Comparison of ENCODE assay signal across 8 cellular contexts in genomic region chr10:117537436-117537903, GRCh38. TPM values are rescaled to one million over a fixed set of nuclear protein-coding genes. Genes with fewer than 3 reads are reported as not detected.
A peak's percentile ranks its signal among the peaks of the same experiment; 100 is the strongest.
DNase-seq lines count a peak whose midpoint lies in the region; ATAC-seq and TF ChIP-seq lines count a peak whose summit lies in the region.

No MANE protein-coding gene starts in this region.

- peaks cover 7% of the 10 kb centered on the region for H3K4me1 Mint-ChIP-seq in activated CD8-positive, alpha-beta T cell treated with anti-CD3 and anti-CD28 coated beads, Interleukin-2, amount 10 ng/mL, durations not matched to agents 7 days and 5 days (ENCODE audit: low read depth)
- peaks cover 36% of the 10 kb centered on the region for H3K4me1 Mint-ChIP-seq in type B pancreatic cell (ENCODE audit: unreplicated experiment)
- H3K4me1 Mint-ChIP-seq in activated CD4-positive, alpha-beta T cell treated with anti-CD3 and anti-CD28 coated beads, Interleukin-2, amount 10 ng/mL, durations not matched to agents 7 days and 5 days: peaks cover 2% of the 10 kb centered on the region

- no peak overlapping the region for H3K27ac Mint-ChIP-seq in activated CD8-positive, alpha-beta T cell treated with anti-CD3 and anti-CD28 coated beads, Interleukin-2, amount 10 ng/mL, durations not matched to agents 7 days and 5 days
- no peak overlapping the region for H3K27ac Mint-ChIP-seq in type B pancreatic cell
- H3K27ac Mint-ChIP-seq in activated CD4-positive, alpha-beta T cell treated with anti-CD3 and anti-CD28 coated beads, Interleukin-2, amount 10 ng/mL, durations not matched to agents 7 days and 5 days: no peak overlapping the region

- no peak for TF ChIP-seq POLR2A in GM18505 (IDR thresholded peaks at IDR 0.05; ENCODE audit: borderline replicate concordance, extremely low read depth, insufficient read depth, insufficient read length)

- TF ChIP-seq CTCF in type B pancreatic cell (conservative IDR thresholded peaks at IDR 0.05): peak; percentile 89

- POLR2A ChIA-PET in activated CD8-positive, alpha-beta T cell treated with anti-CD3 and anti-CD28 coated beads, Interleukin-2, amount 10 ng/mL, durations not matched to agents 7 days and 5 days (lab: Charles Lee): no interaction called here
- POLR2A ChIA-PET in activated CD4-positive, alpha-beta T cell treated with anti-CD3 and anti-CD28 coated beads, Interleukin-2, amount 10 ng/mL, durations not matched to agents 7 days and 5 days (lab: Charles Lee): no interaction called here

- ATAC-seq in GM19438 (IDR thresholded peaks at IDR 0.05; ENCODE audit: low read depth, unreplicated experiment): peak; percentile 68
- peak; percentile 55 for ATAC-seq in activated CD8-positive, alpha-beta T cell treated with anti-CD3 and anti-CD28 coated beads, Interleukin-2, amount 10 ng/mL, durations not matched to agents 7 days and 5 days
- ATAC-seq in GM18505 (IDR thresholded peaks at IDR 0.05; ENCODE audit: unreplicated experiment): no peak

- peaks cover 77% of the 10 kb centered on the region for H3K27me3 Mint-ChIP-seq in activated CD8-positive, alpha-beta T cell treated with anti-CD3 and anti-CD28 coated beads, Interleukin-2, amount 10 ng/mL, durations not matched to agents 7 days and 5 days (ENCODE audit: low read depth)
- peaks cover 83% of the 10 kb centered on the region for H3K27me3 Mint-ChIP-seq in type B pancreatic cell
- H3K27me3 Mint-ChIP-seq in activated CD4-positive, alpha-beta T cell treated with anti-CD3 and anti-CD28 coated beads, Interleukin-2, amount 10 ng/mL, durations not matched to agents 7 days and 5 days: peaks cover 83% of the 10 kb centered on the region

- in situ Hi-C loops in ACHN (cut with HindIII; ENCODE audit: low pct_ligation_motif_present, low pct_unique_long_range_greater_than_20kb, low sequenced_read_pairs): no loop called here

- no peak overlapping the region for H3K4me3 Mint-ChIP-seq in activated CD8-positive, alpha-beta T cell treated with anti-CD3 and anti-CD28 coated beads, Interleukin-2, amount 10 ng/mL, durations not matched to agents 7 days and 5 days
- H3K4me3 Mint-ChIP-seq in type B pancreatic cell: peak overlapping the region; percentile 77
- H3K4me3 Mint-ChIP-seq in activated CD4-positive, alpha-beta T cell treated with anti-CD3 and anti-CD28 coated beads, Interleukin-2, amount 10 ng/mL, durations not matched to agents 7 days and 5 days: no peak overlapping the region

- H3K36me3 Mint-ChIP-seq in activated CD8-positive, alpha-beta T cell treated with anti-CD3 and anti-CD28 coated beads, Interleukin-2, amount 10 ng/mL, durations not matched to agents 7 days and 5 days (ENCODE audit: low read depth): peaks cover 3% of the 10 kb centered on the region
- no peaks in the 10 kb centered on the region for H3K36me3 Mint-ChIP-seq in type B pancreatic cell
- H3K36me3 Mint-ChIP-seq in activated CD4-positive, alpha-beta T cell treated with anti-CD3 and anti-CD28 coated beads, Interleukin-2, amount 10 ng/mL, durations not matched to agents 7 days and 5 days (ENCODE audit: low read depth): no peaks in the 10 kb centered on the region

- DNase-seq in ACHN (peak; percentile 41), iPS-NIHi7 (ENCODE audit: extremely low spot score) (peak; percentile 71), type B pancreatic cell (ENCODE audit: extremely low spot score, unreplicated experiment) (no peak), DMS153 (lab: John Stamatoyannopoulos, UW) (no peak)
- no peak for DNase-seq in activated CD8-positive, alpha-beta T cell treated with anti-CD3 and anti-CD28 coated beads, Interleukin-2, amount 10 ng/mL, durations not matched to agents 7 days and 5 days
- no peak for DNase-seq in activated CD4-positive, alpha-beta T cell treated with anti-CD3 and anti-CD28 coated beads, Interleukin-2, amount 10 ng/mL, durations not matched to agents 7 days and 5 days

- CTCF ChIA-PET in activated CD8-positive, alpha-beta T cell treated with anti-CD3 and anti-CD28 coated beads, Interleukin-2, amount 10 ng/mL, durations not matched to agents 7 days and 5 days (lab: Charles Lee): interaction anchor here (0.9 to 1.2 kb wide), 5 partner anchors 11 to 707 kb away, joined by 3 to 8 read pairs (median 3); no protein-coding TSS in a partner anchor
- CTCF ChIA-PET in activated CD4-positive, alpha-beta T cell treated with anti-CD3 and anti-CD28 coated beads, Interleukin-2, amount 10 ng/mL, durations not matched to agents 7 days and 5 days (lab: Charles Lee): interaction anchor here (0.6 to 1.4 kb wide), 4 partner anchors 9 to 814 kb away, joined by 3 to 6 read pairs (median 4); no protein-coding TSS in a partner anchor

- H3K9me3 Mint-ChIP-seq in activated CD8-positive, alpha-beta T cell treated with anti-CD3 and anti-CD28 coated beads, Interleukin-2, amount 10 ng/mL, durations not matched to agents 7 days and 5 days (ENCODE audit: insufficient read depth): no peaks in the 10 kb centered on the region
- no peaks in the 10 kb centered on the region for H3K9me3 Mint-ChIP-seq in type B pancreatic cell
- no peaks in the 10 kb centered on the region for H3K9me3 Mint-ChIP-seq in activated CD4-positive, alpha-beta T cell treated with anti-CD3 and anti-CD28 coated beads, Interleukin-2, amount 10 ng/mL, durations not matched to agents 7 days and 5 days

RNA-seq across cellular contexts. Expression of gene EMX2, which starts 5.1 kb away (rescaled TPM):
- not detected for total RNA-seq in activated CD8-positive, alpha-beta T cell treated with anti-CD3 and anti-CD28 coated beads, Interleukin-2, amount 10 ng/mL, durations not matched to agents 7 days and 5 days
- total RNA-seq in type B pancreatic cell (ENCODE audit: low replicate concordance): 24.7 and 29.9 TPM in 2 replicates
- not detected for total RNA-seq in activated CD4-positive, alpha-beta T cell treated with anti-CD3 and anti-CD28 coated beads, Interleukin-2, amount 10 ng/mL, durations not matched to agents 7 days and 5 days

Comparison
In these comparisons a context has a peak if more than half of its experiments do, and no peak if none do; other contexts are left out.
1. DNase-seq: peak in ACHN (single experiment) and iPS-NIHi7 (single experiment); none in activated CD8-positive, alpha-beta T cell treated with anti-CD3 and anti-CD28 coated beads, Interleukin-2, amount 10 ng/mL, durations not matched to agents 7 days and 5 days (single experiment), type B pancreatic cell (single experiment), activated CD4-positive, alpha-beta T cell treated with anti-CD3 and anti-CD28 coated beads, Interleukin-2, amount 10 ng/mL, durations not matched to agents 7 days and 5 days (single experiment) and DMS153 (single experiment).
2. RNA of gene EMX2, which starts 5.1 kb away (total RNA-seq): 24.7 to 29.9 TPM in type B pancreatic cell; not detected in activated CD8-positive, alpha-beta T cell treated with anti-CD3 and anti-CD28 coated beads, Interleukin-2, amount 10 ng/mL, durations not matched to agents 7 days and 5 days and not detected in activated CD4-positive, alpha-beta T cell treated with anti-CD3 and anti-CD28 coated beads, Interleukin-2, amount 10 ng/mL, durations not matched to agents 7 days and 5 days; every median in the first group is over 10 times any median in the second.